In genomic region chr20:52154575-52154974, GRCh38 we compare ENCODE assay signal across 29 cellular contexts.
"Had no signal": no experiment of that assay in that cellular context is flagged by ENCODE, and none has a peak within 500 bp of the region (broad histone marks: within the 10 kb centered on the region; RNA-seq: fewer than 3 reads in every experiment).

No MANE protein-coding gene starts in this region.

- H3K27ac Mint-ChIP-seq: activated CD4-positive, alpha-beta memory T cell treated with anti-CD3 and anti-CD28 coated beads for 36 hours; activated CD4-positive, alpha-beta T cell treated with anti-CD3 and anti-CD28 coated beads for 36 hours; activated CD4-positive, alpha-beta T cell treated with anti-CD3 and anti-CD28 coated beads, Interleukin-2, amount 10 ng/mL, durations not matched to agents 24 days and 14 days; activated naive CD4-positive, alpha-beta T cell treated with anti-CD3 and anti-CD28 coated beads, Interleukin-2, amount 10 ng/mL, durations not matched to agents 7 days and 5 days; activated naive CD4-positive, alpha-beta T cell treated with anti-CD3 and anti-CD28 coated beads, Interleukin-2, amount 50 U/mL, for 72 hours; activated naive CD8-positive, alpha-beta T cell treated with anti-CD3 and anti-CD28 coated beads, Interleukin-2, amount 10 ng/mL, durations not matched to agents 7 days and 5 days; activated T-cell treated with anti-CD3 and anti-CD28 coated beads, Interleukin-2, amount 50 U/mL, for 24 hours; activated T-cell treated with anti-CD3 and anti-CD28 coated beads, Interleukin-2, amount 50 U/mL, for 72 hours; brain; dendritic cell treated with granulocyte-macrophage colony-stimulating factor and Interleukin-4, amounts not matched to agents 40 ng/mL and 50 ng/mL, for 4 days; endodermal cell had no signal

- H3K4me1 Mint-ChIP-seq: activated CD4-positive, alpha-beta T cell treated with anti-CD3 and anti-CD28 coated beads for 36 hours; activated CD4-positive, alpha-beta T cell treated with anti-CD3 and anti-CD28 coated beads, Interleukin-2, amount 10 ng/mL, durations not matched to agents 24 days and 14 days; activated naive CD4-positive, alpha-beta T cell treated with anti-CD3 and anti-CD28 coated beads, Interleukin-2, amount 10 ng/mL, durations not matched to agents 7 days and 5 days; activated naive CD8-positive, alpha-beta T cell treated with anti-CD3 and anti-CD28 coated beads, Interleukin-2, amount 10 ng/mL, durations not matched to agents 7 days and 5 days; brain; endodermal cell had no signal

- H3K4me3 ChIP-seq: ascending aorta, breast epithelium, cardiac muscle cell, coronary artery, dorsolateral prefrontal cortex had no signal

- H3K27me3 ChIP-seq: ascending aorta, breast epithelium, cardiac muscle cell, dorsolateral prefrontal cortex had no signal

- H3K4me3 Mint-ChIP-seq: activated CD4-positive, alpha-beta memory T cell treated with anti-CD3 and anti-CD28 coated beads for 36 hours; activated CD4-positive, alpha-beta T cell treated with anti-CD3 and anti-CD28 coated beads for 36 hours; activated CD4-positive, alpha-beta T cell treated with anti-CD3 and anti-CD28 coated beads, Interleukin-2, amount 10 ng/mL, durations not matched to agents 24 days and 14 days; activated naive CD4-positive, alpha-beta T cell treated with anti-CD3 and anti-CD28 coated beads, Interleukin-2, amount 10 ng/mL, durations not matched to agents 7 days and 5 days; activated naive CD8-positive, alpha-beta T cell treated with anti-CD3 and anti-CD28 coated beads, Interleukin-2, amount 10 ng/mL, durations not matched to agents 7 days and 5 days; activated T-cell treated with anti-CD3 and anti-CD28 coated beads, Interleukin-2, amount 50 U/mL, for 24 hours; activated T-cell treated with anti-CD3 and anti-CD28 coated beads, Interleukin-2, amount 50 U/mL, for 72 hours; brain; dendritic cell treated with granulocyte-macrophage colony-stimulating factor and Interleukin-4, amounts not matched to agents 40 ng/mL and 50 ng/mL, for 4 days; endodermal cell had no signal

- FAIRE-seq: frontal cortex had no signal

- H3K27ac ChIP-seq: ascending aorta, breast epithelium, cardiac muscle cell, coronary artery, dorsolateral prefrontal cortex had no signal

- ATAC-seq: activated CD4-positive, alpha-beta T cell treated with anti-CD3 and anti-CD28 coated beads for 36 hours; activated naive CD4-positive, alpha-beta T cell treated with anti-CD3 and anti-CD28 coated beads, Interleukin-2, amount 50 U/mL, for 72 hours; activated T-cell treated with anti-CD3 and anti-CD28 coated beads, Interleukin-2, amount 50 U/mL, for 72 hours; esophagus mucosa had no signal

- DNase-seq: activated CD4-positive, alpha-beta memory T cell treated with anti-CD3 and anti-CD28 coated beads for 36 hours; activated CD4-positive, alpha-beta T cell treated with anti-CD3 and anti-CD28 coated beads for 36 hours; activated CD4-positive, alpha-beta T cell treated with anti-CD3 and anti-CD28 coated beads, Interleukin-2, amount 10 ng/mL, durations not matched to agents 24 days and 14 days; activated CD4-positive, CD25-positive, alpha-beta regulatory T cell; activated CD4-positive, CD25-positive, alpha-beta regulatory T cell treated with anti-CD3 and anti-CD28 coated beads, Interleukin-2, amount 50 U/mL, for 72 hours; activated CD8-positive, alpha-beta memory T cell treated with anti-CD3 and anti-CD28 coated beads, Interleukin-2, amount 50 U/mL, for 48 hours; activated gamma-delta T cell; activated naive CD4-positive, alpha-beta T cell; activated naive CD4-positive, alpha-beta T cell treated with anti-CD3 and anti-CD28 coated beads, Interleukin-2, amount 10 ng/mL, durations not matched to agents 7 days and 5 days; activated naive CD8-positive, alpha-beta T cell treated with anti-CD3 and anti-CD28 coated beads, Interleukin-2, amount 10 ng/mL, durations not matched to agents 7 days and 5 days; activated T-cell treated with anti-CD3 and anti-CD28 coated beads for 4 hours; activated T-cell treated with anti-CD3 and anti-CD28 coated beads, Interleukin-2, amount 50 U/mL, for 24 hours; activated T-cell treated with anti-CD3 and anti-CD28 coated beads, Interleukin-2, amount 50 U/mL, for 72 hours; central memory CD4-positive, alpha-beta T cell; dorsolateral prefrontal cortex; effector memory CD4-positive, alpha-beta T cell; endodermal cell; foreskin fibroblast; head of caudate nucleus; hippocampal formation had no signal

- H3K4me1 ChIP-seq: ascending aorta, breast epithelium had no signal

- H3K9me3 Mint-ChIP-seq: activated CD4-positive, alpha-beta memory T cell treated with anti-CD3 and anti-CD28 coated beads for 36 hours had no signal

- H3K27me3 Mint-ChIP-seq: activated CD4-positive, alpha-beta memory T cell treated with anti-CD3 and anti-CD28 coated beads for 36 hours; activated CD4-positive, alpha-beta T cell treated with anti-CD3 and anti-CD28 coated beads for 36 hours; activated CD4-positive, alpha-beta T cell treated with anti-CD3 and anti-CD28 coated beads, Interleukin-2, amount 10 ng/mL, durations not matched to agents 24 days and 14 days; activated naive CD4-positive, alpha-beta T cell treated with anti-CD3 and anti-CD28 coated beads, Interleukin-2, amount 10 ng/mL, durations not matched to agents 7 days and 5 days; activated naive CD8-positive, alpha-beta T cell treated with anti-CD3 and anti-CD28 coated beads, Interleukin-2, amount 10 ng/mL, durations not matched to agents 7 days and 5 days; activated T-cell treated with anti-CD3 and anti-CD28 coated beads, Interleukin-2, amount 50 U/mL, for 24 hours; brain; dendritic cell treated with granulocyte-macrophage colony-stimulating factor and Interleukin-4, amounts not matched to agents 40 ng/mL and 50 ng/mL, for 4 days had no signal
